In the genomic region with DNA sequence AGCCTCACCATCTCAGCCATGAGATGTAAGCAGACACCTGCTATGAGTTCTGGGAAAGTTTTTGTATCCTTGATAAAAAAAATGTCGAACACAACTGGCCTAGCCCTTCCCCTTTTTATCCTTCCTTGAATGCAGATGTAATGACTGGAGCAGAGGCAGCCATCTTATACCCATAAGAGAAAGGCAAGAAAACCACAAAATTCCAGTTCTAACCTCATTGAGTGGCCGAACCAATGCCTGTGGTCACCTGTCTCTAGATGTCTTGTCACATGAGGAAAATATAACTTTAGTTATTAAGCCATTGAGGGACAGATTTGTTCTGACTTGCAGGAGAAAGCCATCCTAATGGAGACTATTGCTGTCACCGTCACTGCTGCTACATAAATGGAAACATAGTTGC, we compare ENCODE assay signal across 25 cellular contexts.
"Had no signal": no experiment of that assay in that cellular context is flagged by ENCODE, and none has a peak within 500 bp of the region (broad histone marks: within the 10 kb centered on the region; RNA-seq: fewer than 3 reads in every experiment).

No MANE protein-coding gene starts in this region.

- H3K9me3 ChIP-seq: sigmoid colon, suprapubic skin, thyroid gland had no signal

- H3K4me1 Mint-ChIP-seq: immature natural killer cell; stimulated activated effector memory CD8-positive, alpha-beta T cell treated with anti-CD3 and anti-CD28 coated beads, Interleukin-12 subunit alpha, Interleukin-12 subunit beta, amount 100 ng/mL, for 72 hours had no signal

- H3K4me1 ChIP-seq: gastroesophageal sphincter, sigmoid colon, thyroid gland had no signal

- H3K9me3 Mint-ChIP-seq: effector memory CD8-positive, alpha-beta T cell had no signal

- DNase-seq: effector memory CD8-positive, alpha-beta T cell; immature natural killer cell; kidney; left cardiac atrium; left ventricle myocardium superior; mesenchymal stem cell; midbrain; naive thymus-derived CD4-positive, alpha-beta T cell; nephron progenitor cell; sigmoid colon; stimulated activated CD4-positive, alpha-beta T cell treated with anti-CD3 and anti-CD28 coated beads, Interleukin-4, amount 100 ng/mL, for 1 hour; stimulated activated CD8-positive, alpha-beta memory T cell treated with anti-CD3 and anti-CD28 coated beads, Interleukin-4, amount 100 ng/mL, for 48 hours; stimulated activated naive CD8-positive, alpha-beta T cell treated with anti-CD3 and anti-CD28 coated beads, Interleukin-15, Interleukin-2, amounts not matched to agents 100 U/mL and 50 U/mL, for 24 hours; thyroid gland had no signal

- H3K27me3 ChIP-seq: esophagus muscularis mucosa, sigmoid colon, suprapubic skin, thyroid gland had no signal

- H3K4me3 Mint-ChIP-seq: dendritic cell treated with granulocyte-macrophage colony-stimulating factor and Interleukin-4, amounts not matched to agents 40 ng/mL and 50 ng/mL, for 4 days; effector memory CD8-positive, alpha-beta T cell; immature natural killer cell; naive thymus-derived CD4-positive, alpha-beta T cell; nephron progenitor cell; stimulated activated effector memory CD8-positive, alpha-beta T cell treated with anti-CD3 and anti-CD28 coated beads, Interleukin-12 subunit alpha, Interleukin-12 subunit beta, amount 100 ng/mL, for 72 hours; type B pancreatic cell had no signal

- H3K36me3 ChIP-seq: esophagus muscularis mucosa, gastroesophageal sphincter, sigmoid colon, suprapubic skin, thyroid gland had no signal

- H3K36me3 Mint-ChIP-seq: immature natural killer cell; naive thymus-derived CD4-positive, alpha-beta T cell; stimulated activated effector memory CD8-positive, alpha-beta T cell treated with anti-CD3 and anti-CD28 coated beads, Interleukin-12 subunit alpha, Interleukin-12 subunit beta, amount 100 ng/mL, for 72 hours; type B pancreatic cell had no signal

- H3K4me3 ChIP-seq: esophagus muscularis mucosa, gastroesophageal sphincter, lung, sigmoid colon, smooth muscle cell, suprapubic skin, thyroid gland had no signal

- H3K27ac ChIP-seq: epithelial cell of prostate, esophagus muscularis mucosa, gastroesophageal sphincter, sigmoid colon, suprapubic skin, thyroid gland had no signal

- H3K4me2 ChIP-seq: smooth muscle cell had no signal

- H3K27ac Mint-ChIP-seq: dendritic cell treated with granulocyte-macrophage colony-stimulating factor and Interleukin-4, amounts not matched to agents 40 ng/mL and 50 ng/mL, for 4 days; effector memory CD8-positive, alpha-beta T cell; immature natural killer cell; naive thymus-derived CD4-positive, alpha-beta T cell; nephron progenitor cell; stimulated activated effector memory CD8-positive, alpha-beta T cell treated with anti-CD3 and anti-CD28 coated beads, Interleukin-12 subunit alpha, Interleukin-12 subunit beta, amount 100 ng/mL, for 72 hours; type B pancreatic cell had no signal

- H3K27me3 Mint-ChIP-seq: naive thymus-derived CD4-positive, alpha-beta T cell; type B pancreatic cell had no signal

- FAIRE-seq: colon, kidney, urothelium cell line had no signal

- ATAC-seq: effector memory CD8-positive, alpha-beta T cell; gastroesophageal sphincter; left cardiac atrium; left ventricle myocardium superior; naive thymus-derived CD4-positive, alpha-beta T cell; stimulated activated effector memory CD8-positive, alpha-beta T cell treated with anti-CD3 and anti-CD28 coated beads, Interleukin-12 subunit alpha, Interleukin-12 subunit beta, amount 100 ng/mL, for 72 hours; stimulated activated naive CD8-positive, alpha-beta T cell treated with anti-CD3 and anti-CD28 coated beads, Interleukin-15, Interleukin-2, amounts not matched to agents 100 U/mL and 50 U/mL, for 24 hours had no signal
